Comparison of ENCODE assay signal across 1 cellular context in the genomic region with DNA sequence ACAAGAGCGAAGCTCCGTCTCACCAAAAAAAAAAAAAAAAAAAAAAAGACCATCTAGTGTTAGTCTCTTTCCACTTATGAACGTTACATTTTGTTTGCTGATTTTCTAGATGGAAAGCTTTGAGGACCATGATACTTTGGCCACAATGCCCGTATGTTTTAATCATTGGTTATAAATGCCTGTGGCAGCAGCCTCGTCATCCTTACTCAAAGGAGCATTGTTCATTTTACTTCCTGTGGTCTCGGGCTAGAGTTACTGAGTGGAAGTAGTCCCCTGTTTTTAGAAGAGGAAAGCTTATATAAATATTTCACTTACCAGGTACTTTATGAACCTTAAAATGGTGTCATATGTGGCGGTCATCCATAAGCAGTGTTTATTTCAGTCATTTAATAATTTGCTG.
TF ChIP-seq lines count a peak whose summit lies in the region.

No MANE protein-coding gene starts in this region.

TF ChIP-seq in IMR-90, 13 proteins besides CTCF, POLR2A, EP300 and RAD21 (continued from another document):
- no peak for TF ChIP-seq CHD1 (IDR thresholded peaks at IDR 0.05; ENCODE audit: low read depth, low read length)
- no peak for TF ChIP-seq RFX5 (IDR thresholded peaks at IDR 0.05; ENCODE audit: low read depth, low read length)
- TF ChIP-seq MAZ (IDR thresholded peaks at IDR 0.05; ENCODE audit: borderline replicate concordance, low read depth, low read length): no peak
